Comparison of ENCODE assay signal across 29 cellular contexts in genomic region chr15:82572986-82573385, GRCh38. TPM values are rescaled to one million over a fixed set of nuclear protein-coding genes. Genes with fewer than 3 reads are reported as not detected.
DNase-seq lines count a peak whose midpoint lies in the region; ATAC-seq, FAIRE-seq and TF ChIP-seq lines count a peak whose summit lies in the region.
"Had no signal": no experiment of that assay in that cellular context is flagged by ENCODE, and none has a peak within 500 bp of the region (broad histone marks: within the 10 kb centered on the region; RNA-seq: fewer than 3 reads in every experiment).

No MANE protein-coding gene starts in this region.

- H2BK120ac ChIP-seq in H1 (replicated peaks; ENCODE audit: low read depth, low read length), result no peak overlapping the region

- H3K4me2 ChIP-seq in GM23248 (ENCODE audit: unreplicated experiment) (no peak overlapping the region), H1 (ENCODE audit: insufficient read depth in 1 of 2, low read depth in 2 of 2, low read length in 2 of 2) (no peak overlapping the region), parathyroid adenoma (ENCODE audit: low read length) (no peak overlapping the region)
- H3K4me2 ChIP-seq: KMS-11 had no signal

- H3K27me3 ChIP-seq in GM23248 (replicated peaks; ENCODE audit: insufficient read depth) (no peaks in the 10 kb centered on the region), H1 (replicated peaks in 1 of 4; ENCODE audit: control insufficient read depth in 3 of 4, extremely low read depth in 1 of 4, insufficient read depth in 3 of 4, low read length in 3 of 4) (no peaks in the 10 kb centered on the region; a peak in 2 of 7 replicates), parathyroid adenoma (ENCODE audit: control insufficient read depth, insufficient read depth, low read length) (no peaks in the 10 kb centered on the region)
- H3K27me3 ChIP-seq: body of pancreas, SJSA1 had no signal

- no peak overlapping the region for H2BK5ac ChIP-seq in H1 (ENCODE audit: low read depth, low read length)

- H2BK12ac ChIP-seq in H1 (ENCODE audit: low read depth, low read length), result 0 out of 2 replicates have a peak overlapping the region, but pooled peaks have one; percentile 93

- H3K4me1 ChIP-seq in GM23248 (ENCODE audit: insufficient read depth), result peaks cover 14% of the 10 kb centered on the region
- H3K4me1 ChIP-seq in H1 (replicated peaks in 1 of 4; ENCODE audit: control insufficient read depth in 3 of 4, insufficient read depth in 4 of 4, low read length in 3 of 4), result peaks cover 9 to 16% (median 11%) of the 10 kb centered on the region in 4 experiments
- H3K4me1 ChIP-seq in parathyroid adenoma, result peaks cover 6% of the 10 kb centered on the region

- no TSS peak for BruUV-seq in Calu3 (replicated peaks; lab: Mats Ljungman, UMichigan)

- peak overlapping the region; percentile 86; the same call in 1 of the 2 replicates for H2AFZ ChIP-seq in GM23248
- peak overlapping the region; percentile 99; the same call in 1 of the 2 replicates for H2AFZ ChIP-seq in H1 (ENCODE audit: low read length)
- H2AFZ ChIP-seq in parathyroid adenoma, result peak overlapping the region; percentile 56

- H4K20me1 ChIP-seq in GM23248 (ENCODE audit: insufficient read depth), result no peaks in the 10 kb centered on the region
- H4K20me1 ChIP-seq in H1 (replicated peaks in 1 of 2; ENCODE audit: control insufficient read depth in 1 of 2, insufficient read depth in 2 of 2, low read length in 2 of 2), result no peaks in the 10 kb centered on the region

- H3K23ac ChIP-seq in H1 (ENCODE audit: insufficient read length), result no peak overlapping the region

- POLR2A ChIA-PET in H1 (lab: Charles Lee; ENCODE audit: partially characterized antibody), result interaction anchor here (1.1 to 6.9 kb wide), 5 partner anchors 11 to 35 kb away, joined by 3 to 79 read pairs (median 5); partner anchors contain the start of gene RPS17

- no peak overlapping the region for H4K91ac ChIP-seq in H1 (replicated peaks; ENCODE audit: insufficient read length, low read length)

- H3K27ac Mint-ChIP-seq in Calu3 (ENCODE audit: unreplicated experiment), result no peak overlapping the region
- H3K27ac Mint-ChIP-seq: activated CD4-positive, alpha-beta T cell treated with anti-CD3 and anti-CD28 coated beads for 36 hours; activated T-cell treated with anti-CD3 and anti-CD28 coated beads, Interleukin-2, amount 50 U/mL, for 24 hours; CD14-positive monocyte; T-helper 1 cell treated with Interleukin-12 subunit alpha and Interleukin-12 subunit beta and Interleukin-4 antibody, amounts not matched to agents 30 μg/mL and 1 μg/mL, for 36 hours had no signal

- TF ChIP-seq POLR2A in H1 (IDR thresholded peaks at IDR 0.05; ENCODE audit: control extremely low read depth in 1 of 2, low read depth in 2 of 2, low read length in 2 of 2), result no peak

- intact Hi-C loops in Calu3 (cut with micrococcal nuclease; ENCODE audit: unreplicated experiment), result no loop called here

- no peak overlapping the region for H3K4ac ChIP-seq in H1 (replicated peaks; ENCODE audit: insufficient read length, low read depth, low read length)

- no peak overlapping the region for H2AK5ac ChIP-seq in H1 (ENCODE audit: low read depth, low read length)

- no peaks in the 10 kb centered on the region for H3K9me2 ChIP-seq in GM23248 (ENCODE audit: insufficient read depth)

- no peaks in the 10 kb centered on the region for H3K36me3 Mint-ChIP-seq in Calu3 (ENCODE audit: insufficient read depth, unreplicated experiment)
- H3K36me3 Mint-ChIP-seq: CD14-positive monocyte had no signal

- H3K9ac ChIP-seq in GM23248 (no peak overlapping the region), H1 (replicated peaks in 1 of 4; ENCODE audit: extremely low read depth in 1 of 4, low read depth in 3 of 4, low read length in 3 of 4) (no peak overlapping the region), parathyroid adenoma (no peak overlapping the region)
- H3K9ac ChIP-seq: KMS-11 had no signal

- DNase-seq in GM23248 (peak; percentile 27), RCC 7860 (ENCODE audit: low spot score) (peak; percentile 17), H1 (ENCODE audit: low read depth in 1 of 2, low spot score in 2 of 2) (no peak), Calu3 (no peak), AG20443 (ENCODE audit: low spot score) (no peak)
- DNase-seq: activated CD4-positive, alpha-beta T cell treated with anti-CD3 and anti-CD28 coated beads for 36 hours; activated CD8-positive, alpha-beta memory T cell treated with anti-CD3 and anti-CD28 coated beads for 24 hours; activated gamma-delta T cell treated with Interleukin-2 at 50 U/mL for 16 hours; activated T-cell treated with anti-CD3 and anti-CD28 coated beads, Interleukin-2, amount 50 U/mL, for 24 hours; effector CD8-positive, alpha-beta T cell; erythroblast; heart right ventricle; left cardiac atrium; MM.1S; NCI-H1417; NCI-H2029 treated with DMSO at 0.1 percent for 48 hours; NCI-H748 treated with DMSO at 0.1 percent for 48 hours; right cardiac atrium; stimulated activated CD4-positive, alpha-beta T cell treated with anti-CD3 and anti-CD28 coated beads, Interleukin-2, amount 100 ng/mL, for 48 hours had no signal

- no peak overlapping the region for H3K18ac ChIP-seq in H1 (ENCODE audit: extremely low read depth, low read length)

- no peak for ATAC-seq in GM19023 (IDR thresholded peaks at IDR 0.05; ENCODE audit: unreplicated experiment)
- ATAC-seq: activated CD4-positive, alpha-beta T cell treated with anti-CD3 and anti-CD28 coated beads for 36 hours had no signal

- no peaks in the 10 kb centered on the region for H3K4me1 Mint-ChIP-seq in Calu3 (ENCODE audit: low read depth, unreplicated experiment)
- H3K4me1 Mint-ChIP-seq: activated CD4-positive, alpha-beta T cell treated with anti-CD3 and anti-CD28 coated beads for 36 hours had no signal

- TF ChIP-seq EP300 in H1 (IDR thresholded peaks at IDR 0.05; ENCODE audit: borderline replicate concordance in 1 of 2, low read depth in 2 of 2, low read length in 2 of 2), result no peak

- no peaks in the 10 kb centered on the region for H3K79me1 ChIP-seq in H1 (ENCODE audit: low read depth, low read length)

- H3K27ac ChIP-seq in GM23248 (no peak overlapping the region), H1 (ENCODE audit: low read depth, low read length) (no peak overlapping the region), parathyroid adenoma (peak overlapping the region; percentile 40)
- H3K27ac ChIP-seq: body of pancreas, heart right ventricle, KMS-11, SJSA1 had no signal

- in situ Hi-C loops in GM23248 (cut with MboI), result no loop called here

- no peak overlapping the region for H3K4me3 ChIP-seq in GM23248
- no peak overlapping the region for H3K4me3 ChIP-seq in H1 (ENCODE audit: extremely low read depth in 1 of 4, insufficient read depth in 2 of 4, low read depth in 3 of 4, low read length in 4 of 4)
- no peak overlapping the region for H3K4me3 ChIP-seq in parathyroid adenoma (ENCODE audit: low read depth, low read length)
- H3K4me3 ChIP-seq: body of pancreas, heart right ventricle, SJSA1 had no signal

- H4K8ac ChIP-seq in H1 (ENCODE audit: extremely low read depth, insufficient read depth, low read length), result no peak overlapping the region

- H3K36me3 ChIP-seq in GM23248 (ENCODE audit: low read depth) (no peaks in the 10 kb centered on the region), H1 (ENCODE audit: control insufficient read depth in 2 of 4, insufficient read depth in 4 of 4, low read length in 3 of 4) (no peaks in the 10 kb centered on the region), parathyroid adenoma (ENCODE audit: control insufficient read depth, insufficient read depth, low read length) (no peaks in the 10 kb centered on the region)
- H3K36me3 ChIP-seq: heart right ventricle, SJSA1 had no signal

- no peak overlapping the region for H2BK20ac ChIP-seq in H1 (ENCODE audit: low read length)

- H2BK15ac ChIP-seq in H1 (ENCODE audit: low read length), result 0 out of 2 replicates have a peak overlapping the region, but pooled peaks have one; percentile 46

- H3K23me2 ChIP-seq in H1 (ENCODE audit: low read depth, low read length), result peaks cover 4% of the 10 kb centered on the region

- peaks cover 10% of the 10 kb centered on the region for H3F3A ChIP-seq in GM23248 (ENCODE audit: insufficient read depth)

- H3K4me3 Mint-ChIP-seq in Calu3 (ENCODE audit: low read depth, unreplicated experiment), result no peak overlapping the region
- H3K4me3 Mint-ChIP-seq: activated CD4-positive, alpha-beta T cell treated with anti-CD3 and anti-CD28 coated beads for 36 hours; activated T-cell treated with anti-CD3 and anti-CD28 coated beads, Interleukin-2, amount 50 U/mL, for 24 hours; CD14-positive monocyte; T-helper 1 cell treated with Interleukin-12 subunit alpha and Interleukin-12 subunit beta and Interleukin-4 antibody, amounts not matched to agents 30 μg/mL and 1 μg/mL, for 36 hours had no signal

- FAIRE-seq in RCC 7860 (lab: Jason Lieb, UNC), result no peak
- FAIRE-seq in H1 (lab: Jason Lieb, UNC), result no peak
- FAIRE-seq: colon, D721Med, HTR-8/SVneo had no signal

- no peaks in the 10 kb centered on the region for H3K9me3 Mint-ChIP-seq in Calu3 (ENCODE audit: low read depth, unreplicated experiment)
- H3K9me3 Mint-ChIP-seq: activated T-cell treated with anti-CD3 and anti-CD28 coated beads, Interleukin-2, amount 50 U/mL, for 24 hours; T-helper 1 cell treated with Interleukin-12 subunit alpha and Interleukin-12 subunit beta and Interleukin-4 antibody, amounts not matched to agents 30 μg/mL and 1 μg/mL, for 36 hours had no signal

- H3K79me2 ChIP-seq in GM23248 (ENCODE audit: insufficient read depth), result no peaks in the 10 kb centered on the region
- H3K79me2 ChIP-seq in H1 (ENCODE audit: control insufficient read depth in 1 of 2, insufficient read depth in 2 of 2, low read length in 2 of 2), result no peaks in the 10 kb centered on the region
- H3K79me2 ChIP-seq in parathyroid adenoma, result no peaks in the 10 kb centered on the region

- no peak overlapping the region for H4K5ac ChIP-seq in H1 (ENCODE audit: insufficient read length, low read depth, low read length)

- 50 to 52% methylated on average over 3 of the region's 3 CpGs for WGBS in GM23248 (ENCODE audit: low coverage in 1 of 2, low lambda C conversion rate in 2 of 2, missing lambda C conversion rate in 2 of 2), 2 experiments
- WGBS in H1 (ENCODE audit: extremely low coverage in 1 of 2, insufficient coverage in 1 of 2, insufficient read length in 1 of 2, insufficient replicate concordance in 2 of 2, low coverage in 1 of 2, low lambda C conversion rate in 2 of 2, missing lambda C conversion rate in 1 of 2), 2 experiments, result 90% methylated on average over 3 of the region's 3 CpGs; no CpG with 5 or more reads in 1 of the 2 experiments

- TF ChIP-seq RAD21 in H1 (IDR thresholded peaks at IDR 0.05 in 1 of 2, conservative IDR thresholded peaks at IDR 0.05 in 1 of 2; ENCODE audit: low read depth in 2 of 2, low read length in 2 of 2), result no peak

- peaks cover 25% of the 10 kb centered on the region for H3K27me3 Mint-ChIP-seq in Calu3 (ENCODE audit: unreplicated experiment)

- TF ChIP-seq CTCF in H1 (IDR thresholded peaks at IDR 0.05; ENCODE audit: control extremely low read depth in 1 of 3, insufficient read depth in 1 of 3, low read depth in 1 of 3, low read length in 3 of 3) (no peak), parathyroid adenoma (IDR thresholded peaks at IDR 0.05) (no peak), Calu3 (IDR thresholded peaks at IDR 0.05; ENCODE audit: unreplicated experiment) (no peak)

- H3K9me3 ChIP-seq in GM23248 (ENCODE audit: low read depth) (no peaks in the 10 kb centered on the region), H1 (ENCODE audit: insufficient read depth in 2 of 2, low read depth in 1 of 2, low read length in 1 of 2) (no peaks in the 10 kb centered on the region), parathyroid adenoma (ENCODE audit: control insufficient read depth, low read length) (no peaks in the 10 kb centered on the region)
- H3K9me3 ChIP-seq: body of pancreas, heart right ventricle, SJSA1 had no signal

- no peak overlapping the region for H3K14ac ChIP-seq in H1 (ENCODE audit: insufficient read length)

- H3K56ac ChIP-seq in H1 (replicated peaks; ENCODE audit: insufficient read length, low read depth, low read length), result no peak overlapping the region

- CTCF ChIA-PET in H1 (lab: Charles Lee; ENCODE audit: partially characterized antibody) (interaction anchor here (1.3 to 2.7 kb wide), 4 partner anchors 12 to 427 kb away, joined by 3 to 14 read pairs (median 4); no protein-coding TSS in a partner anchor), Calu3 (lab: Charles Lee) (interaction anchor here (0.6 to 0.9 kb wide), 2 partner anchors 11 to 12 kb away, joined by 3 to 6 read pairs; no protein-coding TSS in a partner anchor)

RNA-seq across cellular contexts. Expression of gene RPS17, which starts 32.7 kb away (rescaled TPM):
- 1,721 and 1,890 TPM in 2 replicates for total RNA-seq in GM23248 (2014; rRNA removed; shearing (Covaris generic))
- polyA plus RNA-seq in GM23248 (2016; fragmentation: Nextera tagmentation; extraction: Ambion mirVana) (553 and 581 TPM in 2 replicates), H1 (2011; rRNA removed) (4,119 and 5,590 TPM in 2 replicates)
- total RNA-seq in H1 (2021; fragmentation: NEBNext Ultra II Directional; extraction: Animal tissue kit (Norgen Biotek cat#: 25700)), result 2,416 and 2,501 TPM in 2 replicates
- 7,082 TPM for polyA plus RNA-seq in H1 (2011; cell fraction: cytosol; rRNA removed)
- polyA plus RNA-seq in H1 (2011; cell fraction: nucleus; rRNA removed), result 1,404 TPM
- polyA plus RNA-seq in H1 (2012, experiment 1 of 2), result 4,427 to 5,239 TPM (median 4,948 TPM) in 4 replicates
- 19,479 TPM for polyA plus RNA-seq in H1 (2012, experiment 2 of 2)
- 3,790 TPM for polyA plus RNA-seq in H1 (2013, experiment 1 of 2)
- 3,809 TPM for polyA plus RNA-seq in H1 (2013, experiment 2 of 2)
- polyA minus RNA-seq in H1 (2011; rRNA and poly(A)+ RNA removed), result 816 and 841 TPM in 2 replicates
- polyA minus RNA-seq in H1 (2011; cell fraction: cytosol; rRNA and poly(A)+ RNA removed), result 998 TPM
- polyA minus RNA-seq in H1 (2011; cell fraction: nucleus; rRNA and poly(A)+ RNA removed), result 840 TPM
- 1,584 and 1,695 TPM in 2 replicates for total RNA-seq in Calu3 (2022)

Comparison
In these comparisons a context has a peak if more than half of its experiments do, and no peak if none do; other contexts are left out.
1. DNase-seq: peak in GM23248 (single experiment) and RCC 7860 (single experiment); none in H1 (0 of 2), Calu3 (single experiment) and AG20443 (single experiment).
2. Peak in every context shown above with its lines, with median percentiles within 50 percentile points of each other: H2AFZ ChIP-seq.